9 cellular contexts compared by ENCODE assay signal in the genomic region with DNA sequence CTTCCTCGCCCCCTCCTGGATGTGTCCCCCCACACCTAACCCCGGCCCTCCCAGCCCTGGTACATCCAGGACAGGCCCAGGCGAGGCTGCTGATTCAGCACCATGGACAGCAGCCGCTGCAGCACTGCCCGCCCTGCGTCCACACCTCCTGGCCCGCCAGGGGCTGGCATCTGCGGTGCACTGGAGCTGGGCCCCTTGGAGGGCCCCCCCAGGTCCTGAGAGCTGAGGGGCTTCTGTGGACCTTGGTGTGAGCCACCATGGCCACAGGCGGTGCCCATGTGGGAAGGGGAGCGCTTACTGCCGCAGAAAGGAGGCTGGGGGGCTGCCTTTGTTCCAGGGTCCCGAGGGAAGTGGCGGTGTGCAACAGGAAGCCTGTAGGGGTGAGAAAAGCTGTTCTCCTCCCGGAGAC. TPM values are rescaled to one million over a fixed set of nuclear protein-coding genes. Genes with fewer than 3 reads are reported as not detected.
DNase-seq lines count a peak whose midpoint lies in the region; ATAC-seq and TF ChIP-seq lines count a peak whose summit lies in the region.
"Had no signal": no experiment of that assay in that cellular context is flagged by ENCODE, and none has a peak within 500 bp of the region (broad histone marks: within the 10 kb centered on the region; RNA-seq: fewer than 3 reads in every experiment).

No MANE protein-coding gene starts in this region.

- H3K4me2 ChIP-seq in BLaER1, result peak overlapping the region; percentile 80

- no peak overlapping the region for H3K9ac ChIP-seq in BLaER1

- peak in 2 of 4 experiments; percentile 8 to 31 for TF ChIP-seq CTCF in gastroesophageal sphincter (IDR thresholded peaks at IDR 0.05)

- TF ChIP-seq EP300 in gastroesophageal sphincter (IDR thresholded peaks at IDR 0.05), result no peak

- DNase-seq in MG63 (peak; percentile 46), activated T-cell treated with anti-CD3 and anti-CD28 coated beads for 24 hours (ENCODE audit: low read depth) (peak; percentile 8), NCI-H2081 (lab: John Stamatoyannopoulos, UW) (no peak), NCI-H69 (lab: John Stamatoyannopoulos, UW) (no peak), kidney glomerular epithelial cell (lab: John Stamatoyannopoulos, UW) (no peak)
- DNase-seq in stimulated activated CD4-positive, alpha-beta T cell treated with anti-CD3 and anti-CD28 coated beads, Interleukin-12 subunit alpha, Interleukin-12 subunit beta, amount 100 ng/mL, for 4 hours, result peak; percentile 38

- H3K27ac ChIP-seq in BLaER1 (no peak overlapping the region), gastroesophageal sphincter (peak overlapping the region in 2 of 4 donors; percentile 45 to 53)

- H3K4me3 ChIP-seq in BLaER1 (no peak overlapping the region), MG63 (no peak overlapping the region), gastroesophageal sphincter (no peak overlapping the region)

- H3K27me3 ChIP-seq in BLaER1 (0 out of 2 replicates have a peak, but pooled peaks cover 6% of the 10 kb centered on the region), MG63 (peaks cover 2% of the 10 kb centered on the region; the same call in 1 of the 2 replicates), gastroesophageal sphincter (no peaks in the 10 kb centered on the region)

- H3K4me1 ChIP-seq in BLaER1, result peaks cover 67% of the 10 kb centered on the region
- H3K4me1 ChIP-seq in gastroesophageal sphincter, result peaks cover 0 to 81% (median 6%) of the 10 kb centered on the region in 3 donors

- peak; percentile 55 for ATAC-seq in gastroesophageal sphincter

- H3K9me3 ChIP-seq in BLaER1 (no peaks in the 10 kb centered on the region), MG63 (no peaks in the 10 kb centered on the region), gastroesophageal sphincter (no peaks in the 10 kb centered on the region)

- TF ChIP-seq POLR2A in gastroesophageal sphincter (IDR thresholded peaks at IDR 0.05), result no peak

- H4K20me1 ChIP-seq in BLaER1, result peaks cover 98% of the 10 kb centered on the region

- H3K36me3 ChIP-seq in BLaER1, result peaks cover 8% of the 10 kb centered on the region; the same call in 1 of the 2 replicates
- H3K36me3 ChIP-seq in MG63, result no peaks in the 10 kb centered on the region
- H3K36me3 ChIP-seq in gastroesophageal sphincter, result peaks cover 0 to 3% of the 10 kb centered on the region in 2 donors

- WGBS in gastroesophageal sphincter (ENCODE audit: low coverage in 1 of 2), 2 donors, result no CpG with 5 or more reads among the region's 14 CpGs

RNA-seq across cellular contexts. Expression of a gene that starts 35.9 kb away (rescaled TPM):
- 0.27 and 0.59 TPM in 2 replicates for total RNA-seq in MG63 (2014; rRNA removed; shearing (Covaris generic); ENCODE audit: low replicate concordance)
- 100 to 1,000 TPM; 133 to 330 (median 173) TPM for total RNA-seq in gastroesophageal sphincter

RNA-seq across cellular contexts. Expression of a gene that starts 36.3 kb away (rescaled TPM):
- 1.7 and 1.9 TPM in 2 replicates for total RNA-seq in MG63 (2014; rRNA removed; shearing (Covaris generic); ENCODE audit: low replicate concordance)
- 1 to 10 TPM in 1 of 4 donors, under 1 TPM in 1, not detected in 2; 0.31 to 3.0 TPM for total RNA-seq in gastroesophageal sphincter
- total RNA-seq: pulmonary artery endothelial cell had no signal

RNA-seq across cellular contexts. Expression of a gene that starts 41.2 kb away (rescaled TPM):
- total RNA-seq in MG63 (2014; rRNA removed; shearing (Covaris generic); ENCODE audit: low replicate concordance), result not detected in 2 replicates
- 100 to 1,000 TPM in 2 of 4 donors, 10 to 100 TPM in 2; 27.8 to 142 (median 91.8) TPM for total RNA-seq in gastroesophageal sphincter
- total RNA-seq: pulmonary artery endothelial cell had no signal

RNA-seq across cellular contexts. Expression of a gene that starts 51.7 kb away (rescaled TPM):
- not detected in 2 replicates for total RNA-seq in MG63 (2014; rRNA removed; shearing (Covaris generic); ENCODE audit: low replicate concordance)
- total RNA-seq in gastroesophageal sphincter, result 10 to 100 TPM; 39.8 to 94.6 (median 63.9) TPM
- total RNA-seq: pulmonary artery endothelial cell had no signal

Comparison
In these comparisons a context has a peak if more than half of its experiments do, and no peak if none do; other contexts are left out.
1. DNase-seq: peak in MG63 (single experiment), activated T-cell treated with anti-CD3 and anti-CD28 coated beads for 24 hours (single experiment) and stimulated activated CD4-positive, alpha-beta T cell treated with anti-CD3 and anti-CD28 coated beads, Interleukin-12 subunit alpha, Interleukin-12 subunit beta, amount 100 ng/mL, for 4 hours (single experiment); none in NCI-H2081 (0 of 2), NCI-H69 (single experiment) and kidney glomerular epithelial cell (single experiment).
2. RNA of a gene that starts 35.9 kb away (total RNA-seq): 133 to 330 TPM in gastroesophageal sphincter; 0.27 to 0.59 TPM in MG63; every median in the first group is over 10 times any median in the second.
3. RNA of a gene that starts 41.2 kb away (total RNA-seq): 27.8 to 142 TPM in gastroesophageal sphincter; not detected in MG63; every median in the first group is over 10 times any median in the second.